Comparison of ENCODE assay signal across 25 cellular contexts in the genomic region with DNA sequence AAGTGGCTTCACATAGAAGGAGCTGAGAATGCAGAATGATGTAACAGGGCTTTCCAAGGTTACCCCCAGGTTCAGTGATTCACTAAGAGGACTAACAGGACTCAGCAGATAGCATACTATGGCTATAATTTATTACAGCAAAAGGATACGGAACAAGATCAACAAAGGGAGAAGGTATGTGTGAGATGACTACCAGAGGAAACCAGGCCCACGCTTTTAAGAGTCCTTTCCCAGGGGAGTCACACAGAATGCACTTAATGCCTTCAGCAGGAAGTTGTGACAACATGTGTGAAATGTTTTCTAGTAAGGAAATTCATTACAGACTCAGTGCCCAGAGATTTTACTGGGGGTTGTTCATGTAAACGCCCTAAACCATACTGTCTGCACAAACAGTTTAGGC.
DNase-seq lines count a peak whose midpoint lies in the region; ATAC-seq and TF ChIP-seq lines count a peak whose summit lies in the region.
"Had no signal": no experiment of that assay in that cellular context is flagged by ENCODE, and none has a peak within 500 bp of the region (broad histone marks: within the 10 kb centered on the region; RNA-seq: fewer than 3 reads in every experiment).

No MANE protein-coding gene starts in this region.

- TF ChIP-seq CTCF in thyroid gland (IDR thresholded peaks at IDR 0.05), result no peak

- peak; percentile 57 for ATAC-seq in GM18511 (IDR thresholded peaks at IDR 0.05; ENCODE audit: unreplicated experiment)
- no peak for ATAC-seq in HG03097 (IDR thresholded peaks at IDR 0.05; ENCODE audit: low FRiP score, unreplicated experiment)
- ATAC-seq: A549; activated naive CD8-positive, alpha-beta T cell treated with anti-CD3 and anti-CD28 coated beads, Interleukin-2, amount 50 U/mL, for 24 hours had no signal

- 54 to 68% methylated on average over 3 of the region's 3 CpGs for WGBS in thyroid gland, 2 donors

- H3K27ac ChIP-seq in thyroid gland, result no peak overlapping the region
- H3K27ac ChIP-seq: A549, HL-60, neutrophil had no signal

- no peaks in the 10 kb centered on the region for H3K4me1 ChIP-seq in thyroid gland
- H3K4me1 ChIP-seq: A549 had no signal

- peak; percentile 19 for DNase-seq in A172 (ENCODE audit: low spot score)
- DNase-seq in amniotic epithelial cell (ENCODE audit: low read depth), result peak; percentile 80
- DNase-seq in left kidney (ENCODE audit: low read depth, low spot score), result peak; percentile 34
- no peak for DNase-seq in thyroid gland
- no peak for DNase-seq in dedifferentiated amniotic fluid mesenchymal stem cell (ENCODE audit: extremely low spot score)
- no peak for DNase-seq in activated naive CD4-positive, alpha-beta T cell treated with Interleukin-2 at 50 U/mL for 16 hours
- DNase-seq: activated B cell treated with CpG ODN at 0.5 μM for 24 hours; activated CD8-positive, alpha-beta memory T cell treated with anti-CD3 and anti-CD28 coated beads for 24 hours; activated naive CD8-positive, alpha-beta T cell treated with anti-CD3 and anti-CD28 coated beads, Interleukin-2, amount 50 U/mL, for 24 hours; CD4-positive, alpha-beta T cell; central memory CD4-positive, alpha-beta T cell; KG1; kidney glomerular epithelial cell; midbrain; NCI-H1092; NCI-H2081 treated with DMSO at 0.1 percent for 48 hours; NCI-H524 treated with DMSO at 0.1 percent for 48 hours; SHP77; T-helper 2 cell had no signal

- H3K36me3 ChIP-seq in thyroid gland, result no peaks in the 10 kb centered on the region
- H3K36me3 ChIP-seq: HAP-1, neutrophil had no signal

- no peak overlapping the region for H3K4me3 ChIP-seq in thyroid gland (replicated peaks in 1 of 3)
- H3K4me3 ChIP-seq: A549, HAP-1 had no signal

- H3K27me3 ChIP-seq in thyroid gland, result no peaks in the 10 kb centered on the region
- H3K27me3 ChIP-seq: neutrophil had no signal

- no peak for TF ChIP-seq POLR2A in thyroid gland (IDR thresholded peaks at IDR 0.05)

- intact Hi-C loops in thyroid gland (cut with DNase I), result no loop called here

- H3K9me3 ChIP-seq in thyroid gland, result no peaks in the 10 kb centered on the region
- H3K9me3 ChIP-seq: A549, HAP-1, neutrophil had no signal

Comparison
In these comparisons a context has a peak if more than half of its experiments do, and no peak if none do; other contexts are left out.
1. DNase-seq: peak in A172 (single experiment), amniotic epithelial cell (single experiment) and left kidney (single experiment); none in thyroid gland (0 of 2), dedifferentiated amniotic fluid mesenchymal stem cell (single experiment) and activated naive CD4-positive, alpha-beta T cell treated with Interleukin-2 at 50 U/mL for 16 hours (single experiment).